In genomic region chr1:244730153-244730933, GRCh38 we compare ENCODE assay signal across 8 cellular contexts.
A peak's percentile ranks its signal among the peaks of the same experiment; 100 is the strongest.
DNase-seq lines count a peak whose midpoint lies in the region; ATAC-seq and TF ChIP-seq lines count a peak whose summit lies in the region.

No MANE protein-coding gene starts in this region.

- H3K9me3 ChIP-seq in PC-3 (ENCODE audit: low read length) (no peaks in the 10 kb centered on the region; the same call in 1 of the 2 replicates), iPS-18a (ENCODE audit: control insufficient read depth, low read depth, low read length) (no peaks in the 10 kb centered on the region)

- H2AFZ ChIP-seq in PC-3 (ENCODE audit: low read length) = peak overlapping the region; percentile 94

- POLR2A ChIA-PET in PC-3 (lab: Charles Lee; ENCODE audit: unreplicated experiment) = interaction anchor here (0.6 kb wide), 1 partner anchor 71 kb away, joined by 21 read pairs; no protein-coding TSS in a partner anchor

- ATAC-seq in Right ventricle myocardium inferior = peak; percentile 68
- ATAC-seq in PC-3 = peak; percentile 84
- ATAC-seq in sciatic nerve = peak; percentile 72

- no peaks in the 10 kb centered on the region for H3K79me2 ChIP-seq in PC-3 (ENCODE audit: low read length)

- no peaks in the 10 kb centered on the region for H3K9me2 ChIP-seq in PC-3 (replicated peaks; ENCODE audit: low read length)

- H3F3A ChIP-seq in PC-3 (ENCODE audit: low read length, unreplicated experiment) = no peaks in the 10 kb centered on the region

- H3K4me1 ChIP-seq in PC-3 (ENCODE audit: insufficient read depth, low read length) (peaks cover 10% of the 10 kb centered on the region), iPS-18a (ENCODE audit: control insufficient read depth, low read depth, low read length) (peaks cover 12% of the 10 kb centered on the region)

- H3K27ac ChIP-seq in PC-3 (ENCODE audit: low read length) (no peak overlapping the region), brain microvascular endothelial cell (no peak overlapping the region), iPS-18a (ENCODE audit: low read length) (no peak overlapping the region)

- H3K36me3 ChIP-seq in PC-3 (ENCODE audit: low read depth, low read length) = no peaks in the 10 kb centered on the region
- H3K36me3 ChIP-seq in brain microvascular endothelial cell (replicated peaks) = no peaks in the 10 kb centered on the region
- H3K36me3 ChIP-seq in iPS-18a (ENCODE audit: control insufficient read depth, low read depth, low read length) = no peaks in the 10 kb centered on the region

- intact Hi-C loops in Right ventricle myocardium inferior (cut with DNase I) (no loop called here), cardiac septum (cut with DNase I) (loop anchor here (5.0 kb wide), 1 partner anchor 78 kb away; the partner anchor contains the start of gene DESI2), PC-3 (cut with micrococcal nuclease) (no loop called here), sciatic nerve (cut with DNase I) (no loop called here)

- in situ Hi-C loops in brain microvascular endothelial cell (cut with HindIII; ENCODE audit: low pct_ligation_motif_present, low sequenced_read_pairs) = no loop called here

- DNase-seq in Right ventricle myocardium inferior (ENCODE audit: missing footprints) (no peak), cardiac septum (ENCODE audit: low spot score) (no peak), PC-3 (peak; percentile 51), brain microvascular endothelial cell (peak; percentile 27), sciatic nerve (ENCODE audit: low spot score) (peak; percentile 54), NCI-H187 treated with DMSO at 0.1 percent for 48 hours (lab: John Stamatoyannopoulos, UW) (no peak), SKM-1 (lab: John Stamatoyannopoulos, UW; ENCODE audit: unreplicated experiment) (no peak)

- TF ChIP-seq CTCF in PC-3 (conservative IDR thresholded peaks at IDR 0.05; ENCODE audit: low read depth, low read length) (no peak), brain microvascular endothelial cell (IDR thresholded peaks at IDR 0.05; ENCODE audit: low read depth, low read length, missing control alignments) (peak; percentile 7)

- H3K27me3 ChIP-seq in PC-3 (ENCODE audit: low read length) = no peaks in the 10 kb centered on the region
- H3K27me3 ChIP-seq in brain microvascular endothelial cell (replicated peaks) = no peaks in the 10 kb centered on the region
- H3K27me3 ChIP-seq in iPS-18a (ENCODE audit: control insufficient read depth, insufficient read depth, low read length) = peaks cover 21% of the 10 kb centered on the region

- no peaks in the 10 kb centered on the region for H4K20me1 ChIP-seq in PC-3 (ENCODE audit: low read length)

- no TSS peak for BruUV-seq in PC-3 (replicated peaks; lab: Mats Ljungman, UMichigan)

- H3K9ac ChIP-seq in PC-3 (ENCODE audit: low read length) (peak overlapping the region; percentile 56), iPS-18a (ENCODE audit: low read length) (peak overlapping the region; percentile 38)

- peak overlapping the region; percentile 60 for H3K4me3 ChIP-seq in PC-3 (ENCODE audit: low read length)
- peak overlapping the region; percentile 55 for H3K4me3 ChIP-seq in brain microvascular endothelial cell (ENCODE audit: low read depth, low read length)
- peak overlapping the region; percentile 48 for H3K4me3 ChIP-seq in iPS-18a (ENCODE audit: low read length)

- CTCF ChIA-PET in PC-3 (lab: Charles Lee) = no interaction called here

- H3K4me2 ChIP-seq in PC-3 (ENCODE audit: low read length) = peak overlapping the region; percentile 83

Comparison
In these comparisons a context has a peak if more than half of its experiments do, and no peak if none do; other contexts are left out.
1. DNase-seq: peak in PC-3 (single experiment), brain microvascular endothelial cell (single experiment) and sciatic nerve (single experiment); none in Right ventricle myocardium inferior (single experiment), cardiac septum (single experiment), NCI-H187 treated with DMSO at 0.1 percent for 48 hours (single experiment) and SKM-1 (single experiment).
2. Peak in every context shown above with its lines, with median percentiles within 50 percentile points of each other: ATAC-seq and H3K4me3 ChIP-seq.